ENCODE assay signal across 13 cellular contexts in genomic region chr21:43970551-43970950, GRCh38. TPM values are rescaled to one million over a fixed set of nuclear protein-coding genes. Genes with fewer than 3 reads are reported as not detected.
DNase-seq lines count a peak whose midpoint lies in the region; ATAC-seq and TF ChIP-seq lines count a peak whose summit lies in the region.
"Had no signal": no experiment of that assay in that cellular context is flagged by ENCODE, and none has a peak within 500 bp of the region (broad histone marks: within the 10 kb centered on the region; RNA-seq: fewer than 3 reads in every experiment).

No MANE protein-coding gene starts in this region.

- H3K9me3 ChIP-seq in left ventricle myocardium inferior (replicated peaks), result no peaks in the 10 kb centered on the region
- no peaks in the 10 kb centered on the region for H3K9me3 ChIP-seq in HEK293 (ENCODE audit: control insufficient read depth, insufficient read depth, low read depth, low read length)
- H3K9me3 ChIP-seq in osteoblast (ENCODE audit: low read depth, low read length), result no peaks in the 10 kb centered on the region
- H3K9me3 ChIP-seq: BLaER1 had no signal

- H2AFZ ChIP-seq in osteoblast (ENCODE audit: low read length), result no peak overlapping the region
- H2AFZ ChIP-seq: GM23248 had no signal

- H3K36me3 ChIP-seq in left ventricle myocardium inferior, result peaks cover 53% of the 10 kb centered on the region
- H3K36me3 ChIP-seq in HEK293 (ENCODE audit: control insufficient read depth in 2 of 2, insufficient read depth in 1 of 2, low read length in 2 of 2), result peaks cover 0 to 45% of the 10 kb centered on the region in 2 experiments; a peak in 2 of 3 replicates
- H3K36me3 ChIP-seq in osteoblast (ENCODE audit: insufficient read depth, low read length), result peaks cover 13% of the 10 kb centered on the region

- peaks cover 3% of the 10 kb centered on the region for H4K20me1 ChIP-seq in osteoblast (ENCODE audit: insufficient read depth, low read length)

- H3K4me1 ChIP-seq in left ventricle myocardium inferior (peaks cover 17% of the 10 kb centered on the region), HEK293 (ENCODE audit: control insufficient read depth, insufficient read depth, low read length) (no peaks in the 10 kb centered on the region), osteoblast (ENCODE audit: insufficient read depth, low read length) (no peaks in the 10 kb centered on the region)

- POLR2A ChIA-PET in HEK293 (lab: Yijun Ruan, JAX), result no interaction called here

- ATAC-seq in Right ventricle myocardium inferior, result no peak
- ATAC-seq: HCT116, HepG2 had no signal

- no peak overlapping the region for H3K4me2 ChIP-seq in osteoblast (ENCODE audit: insufficient read depth, low read length)
- H3K4me2 ChIP-seq: BLaER1 had no signal

- CTCF ChIA-PET in HEK293 (lab: Yijun Ruan, JAX), result interaction anchor here (0.7 kb wide), 1 partner anchor 159 kb away, joined by 3 read pairs; no protein-coding TSS in a partner anchor

- H3K4me3 ChIP-seq in left ventricle myocardium inferior (no peak overlapping the region), HEK293 (ENCODE audit: low read depth, low read length) (no peak overlapping the region), osteoblast (ENCODE audit: insufficient read depth, low read length) (no peak overlapping the region)
- H3K4me3 ChIP-seq: BLaER1, GM23248 had no signal

- H3K79me2 ChIP-seq in osteoblast (ENCODE audit: insufficient read depth, low read length), result no peaks in the 10 kb centered on the region

- no peaks in the 10 kb centered on the region for H3K27me3 ChIP-seq in left ventricle myocardium inferior (ENCODE audit: low read depth)
- no peaks in the 10 kb centered on the region for H3K27me3 ChIP-seq in osteoblast (ENCODE audit: insufficient read depth, low read length)
- H3K27me3 ChIP-seq: BLaER1 had no signal

- no peak overlapping the region for H3K27ac ChIP-seq in left ventricle myocardium inferior (replicated peaks)
- peak overlapping the region; percentile 32; the same call in 1 of the 2 replicates for H3K27ac ChIP-seq in HEK293 (ENCODE audit: extremely low read depth, low read depth, low read length)
- no peak overlapping the region for H3K27ac ChIP-seq in osteoblast (ENCODE audit: low read depth, low read length)
- H3K27ac ChIP-seq: BLaER1, GM23248 had no signal

- intact Hi-C loops in Right ventricle myocardium inferior (cut with DNase I) (no loop called here), left ventricle myocardium inferior (cut with micrococcal nuclease) (no loop called here)

- TF ChIP-seq CTCF in left ventricle myocardium inferior (IDR thresholded peaks at IDR 0.05; ENCODE audit: borderline replicate concordance), result no peak
- TF ChIP-seq CTCF in HEK293 (tag by site-specific recombination; IDR thresholded peaks at IDR 0.05), result no peak
- TF ChIP-seq CTCF in osteoblast (IDR thresholded peaks at IDR 0.05; ENCODE audit: extremely low read depth, low read depth, low read length), result no peak

- DNase-seq in Right ventricle myocardium inferior (ENCODE audit: missing footprints) (peak; percentile 45), left ventricle myocardium inferior (no peak), osteoblast (ENCODE audit: insufficient read length, low spot score, missing footprints) (peak; percentile 46), DMS 273 treated with DMSO at 0.1 percent for 48 hours (lab: John Stamatoyannopoulos, UW) (no peak), NCI-H82 treated with DMSO at 0.1 percent for 48 hours (lab: John Stamatoyannopoulos, UW; ENCODE audit: unreplicated experiment) (no peak)
- no peak for DNase-seq in NK-92 treated with Interleukin-12 subunit alpha and Interleukin-12 subunit beta, amount 100 ng/mL, for 24 hours (lab: John Stamatoyannopoulos, UW)
- DNase-seq: 8988T; CD4-positive, alpha-beta memory T cell; GM23248 had no signal

TF ChIP-seq in HEK293, 187 proteins besides CTCF, POLR2A, EP300 and RAD21:
- TF ChIP-seq, protein P1, sequence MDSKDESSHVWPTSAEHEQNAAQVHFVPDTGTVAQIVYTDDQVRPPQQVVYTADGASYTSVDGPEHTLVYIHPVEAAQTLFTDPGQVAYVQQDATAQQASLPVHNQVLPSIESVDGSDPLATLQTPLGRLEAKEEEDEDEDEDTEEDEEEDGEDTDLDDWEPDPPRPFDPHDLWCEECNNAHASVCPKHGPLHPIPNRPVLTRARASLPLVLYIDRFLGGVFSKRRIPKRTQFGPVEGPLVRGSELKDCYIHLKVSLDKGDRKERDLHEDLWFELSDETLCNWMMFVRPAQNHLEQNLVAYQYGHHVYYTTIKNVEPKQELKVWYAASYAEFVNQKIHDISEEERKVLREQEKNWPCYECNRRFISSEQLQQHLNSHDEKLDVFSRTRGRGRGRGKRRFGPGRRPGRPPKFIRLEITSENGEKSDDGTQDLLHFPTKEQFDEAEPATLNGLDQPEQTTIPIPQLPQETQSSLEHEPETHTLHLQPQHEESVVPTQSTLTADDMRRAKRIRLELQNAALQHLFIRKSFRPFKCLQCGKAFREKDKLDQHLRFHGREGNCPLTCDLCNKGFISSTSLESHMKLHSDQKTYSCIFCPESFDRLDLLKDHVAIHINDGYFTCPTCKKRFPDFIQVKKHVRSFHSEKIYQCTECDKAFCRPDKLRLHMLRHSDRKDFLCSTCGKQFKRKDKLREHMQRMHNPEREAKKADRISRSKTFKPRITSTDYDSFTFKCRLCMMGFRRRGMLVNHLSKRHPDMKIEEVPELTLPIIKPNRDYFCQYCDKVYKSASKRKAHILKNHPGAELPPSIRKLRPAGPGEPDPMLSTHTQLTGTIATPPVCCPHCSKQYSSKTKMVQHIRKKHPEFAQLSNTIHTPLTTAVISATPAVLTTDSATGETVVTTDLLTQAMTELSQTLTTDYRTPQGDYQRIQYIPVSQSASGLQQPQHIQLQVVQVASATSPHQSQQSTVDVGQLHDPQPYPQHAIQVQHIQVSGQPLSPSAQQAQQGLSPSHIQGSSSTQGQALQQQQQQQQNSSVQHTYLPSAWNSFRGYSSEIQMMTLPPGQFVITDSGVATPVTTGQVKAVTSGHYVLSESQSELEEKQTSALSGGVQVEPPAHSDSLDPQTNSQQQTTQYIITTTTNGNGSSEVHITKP (tag by site-specific recombination; IDR thresholded peaks at IDR 0.05), result no peak
- TF ChIP-seq ZNF600 (tag by site-specific recombination; IDR thresholded peaks at IDR 0.05), result no peak
- TF ChIP-seq, protein P2, sequence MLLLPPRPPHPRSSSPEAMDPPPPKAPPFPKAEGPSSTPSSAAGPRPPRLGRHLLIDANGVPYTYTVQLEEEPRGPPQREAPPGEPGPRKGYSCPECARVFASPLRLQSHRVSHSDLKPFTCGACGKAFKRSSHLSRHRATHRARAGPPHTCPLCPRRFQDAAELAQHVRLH (tag by site-specific recombination; IDR thresholded peaks at IDR 0.05), result no peak
- TF ChIP-seq SCRT2 (tag by site-specific recombination; IDR thresholded peaks at IDR 0.05), result no peak
- TF ChIP-seq ZNF335 (tag by site-specific recombination; conservative IDR thresholded peaks at IDR 0.05), result no peak

RNA-seq across cellular contexts. Expression of gene TRAPPC10, which starts 41.6 kb away (rescaled TPM):
- total RNA-seq in Right ventricle myocardium inferior (20.3 TPM), left ventricle myocardium inferior (21.4 TPM), osteoblast (33.0 and 36.2 TPM in 2 replicates)

Comparison
In these comparisons a context has a peak if more than half of its experiments do, and no peak if none do; other contexts are left out.
1. DNase-seq: peak in Right ventricle myocardium inferior (single experiment) and osteoblast (single experiment); none in left ventricle myocardium inferior (single experiment), DMS 273 treated with DMSO at 0.1 percent for 48 hours (single experiment), NK-92 treated with Interleukin-12 subunit alpha and Interleukin-12 subunit beta, amount 100 ng/mL, for 24 hours (single experiment) and NCI-H82 treated with DMSO at 0.1 percent for 48 hours (single experiment).